In genomic region chr15:100635406-100636071, GRCh38 we compare ENCODE assay signal across 18 cellular contexts. TPM values are rescaled to one million over a fixed set of nuclear protein-coding genes. Genes with fewer than 3 reads are reported as not detected.
DNase-seq lines count a peak whose midpoint lies in the region; ATAC-seq and TF ChIP-seq lines count a peak whose summit lies in the region.
"Had no signal": no experiment of that assay in that cellular context is flagged by ENCODE, and none has a peak within 500 bp of the region (broad histone marks: within the 10 kb centered on the region; RNA-seq: fewer than 3 reads in every experiment).

No MANE protein-coding gene starts in this region.

- H3K4me2 ChIP-seq in H9 (ENCODE audit: insufficient read depth, insufficient read length, low read length) (no peak overlapping the region), hepatocyte (peak overlapping the region; percentile 40)

- TF ChIP-seq CTCF in H9 (conservative IDR thresholded peaks at IDR 0.05), result no peak
- no peak for TF ChIP-seq CTCF in hepatocyte (IDR thresholded peaks at IDR 0.05; ENCODE audit: poor library complexity)
- TF ChIP-seq CTCF in psoas muscle (IDR thresholded peaks at IDR 0.05), result no peak
- no peak for TF ChIP-seq CTCF in spleen (IDR thresholded peaks at IDR 0.05 in 8 of 11, conservative IDR thresholded peaks at IDR 0.05 in 3 of 11)

- H3K4me3 ChIP-seq in hepatocyte (no peak overlapping the region), psoas muscle (no peak overlapping the region), spleen (no peak overlapping the region)
- H3K4me3 ChIP-seq: gastroesophageal sphincter had no signal

- intact Hi-C loops in psoas muscle (cut with DNase I) (no loop called here), spleen (cut with DNase I; ENCODE audit: low total_unique reads) (no loop called here)

- H3K23ac ChIP-seq in H9 (ENCODE audit: insufficient read length, low read depth, low read length), result no peak overlapping the region

- H3K56ac ChIP-seq in H9 (ENCODE audit: insufficient read length, low read depth, low read length), result no peak overlapping the region

- no peak overlapping the region for H4K5ac ChIP-seq in H9 (ENCODE audit: insufficient read length, low read depth, low read length)

- no peak overlapping the region for H3K4me3 Mint-ChIP-seq in H9
- H3K4me3 Mint-ChIP-seq: activated CD4-positive, alpha-beta T cell treated with anti-CD3 and anti-CD28 coated beads for 36 hours; CD8-positive, alpha-beta memory T cell had no signal

- H3K27ac Mint-ChIP-seq in H9, result peak overlapping the region; percentile 53 to 74 (median 68); a peak in 6 of 7 replicates
- H3K27ac Mint-ChIP-seq: activated CD4-positive, alpha-beta T cell treated with anti-CD3 and anti-CD28 coated beads for 36 hours; activated T-helper 2 cell treated with anti-CD3 and anti-CD28 coated beads, Interferon-gamma antibody, Interleukin-2, Interleukin-4, amounts not matched to agents 10 μg/mL and 5 μg/mL and 100 μg/mL, durations not matched to agents 14 hours and 24 hours and 36 hours had no signal

- DNase-seq in H9 (peak; percentile 62), RPMI7951 (ENCODE audit: low read depth) (peak; percentile 40), hepatocyte (ENCODE audit: low spot score) (peak; percentile 24), psoas muscle (no peak), spleen (no peak), NCI-H82 treated with DMSO at 0.1 percent for 48 hours (lab: John Stamatoyannopoulos, UW; ENCODE audit: unreplicated experiment) (no peak), DMS153 treated with DMSO at 0.1 percent for 48 hours (lab: John Stamatoyannopoulos, UW; ENCODE audit: unreplicated experiment) (no peak)
- DNase-seq: activated CD4-positive, alpha-beta T cell treated with anti-CD3 and anti-CD28 coated beads for 36 hours; CD8-positive, alpha-beta memory T cell; HCEC 1CT; NCI-H1092; NCI-H2081 treated with DMSO at 0.1 percent for 48 hours; NCI-H510A; Right ventricle myocardium superior; stimulated activated CD8-positive, alpha-beta memory T cell treated with anti-CD3 and anti-CD28 coated beads, Interleukin-4, amount 100 ng/mL, for 48 hours; SW 1271 had no signal

- H3K27ac ChIP-seq in H9 (ENCODE audit: insufficient read length, low read depth, low read length) (no peak overlapping the region), hepatocyte (peak overlapping the region; percentile 60), psoas muscle (no peak overlapping the region), spleen (no peak overlapping the region)
- H3K27ac ChIP-seq: gastroesophageal sphincter had no signal

- H3K27me3 Mint-ChIP-seq in H9 (ENCODE audit: low read depth), result no peaks in the 10 kb centered on the region
- H3K27me3 Mint-ChIP-seq: activated CD4-positive, alpha-beta T cell treated with anti-CD3 and anti-CD28 coated beads for 36 hours; CD8-positive, alpha-beta memory T cell had no signal

- H3K23me2 ChIP-seq in H9 (ENCODE audit: insufficient read length, low read depth, low read length, poor library complexity, severe bottlenecking), result no peaks in the 10 kb centered on the region

- no peak overlapping the region for H2BK20ac ChIP-seq in H9 (ENCODE audit: low read depth, low read length, poor library complexity, severe bottlenecking)

- H3K4me1 ChIP-seq in H9 (ENCODE audit: insufficient read depth, low read length) (no peaks in the 10 kb centered on the region; the same call in 1 of the 2 replicates), hepatocyte (ENCODE audit: insufficient read depth) (peaks cover 22% of the 10 kb centered on the region), psoas muscle (peaks cover 24% of the 10 kb centered on the region), spleen (peaks cover 0 to 86% (median 2%) of the 10 kb centered on the region in 6 donors)

- H2AK5ac ChIP-seq in H9 (ENCODE audit: insufficient read length, low read length), result no peak overlapping the region

- H3K14ac ChIP-seq in H9 (ENCODE audit: insufficient read depth, low read length), result peak overlapping the region; percentile 67; the same call in 1 of the 2 replicates

- H2BK12ac ChIP-seq in H9 (ENCODE audit: insufficient read length, low read depth, low read length), result no peak overlapping the region

- H4K20me1 ChIP-seq in H9 (ENCODE audit: control insufficient read depth, insufficient read depth, insufficient read length) (peaks cover 1% of the 10 kb centered on the region), hepatocyte (ENCODE audit: insufficient read depth, poor library complexity, severe bottlenecking) (peaks cover 6% of the 10 kb centered on the region)

- peak; percentile 16 to 47 (median 40) for ATAC-seq in psoas muscle
- ATAC-seq: activated CD4-positive, alpha-beta T cell treated with anti-CD3 and anti-CD28 coated beads for 36 hours; gastroesophageal sphincter had no signal

- H2AFZ ChIP-seq in H9 (ENCODE audit: low read length) (no peak overlapping the region), hepatocyte (no peak overlapping the region)

- no peak overlapping the region for H2BK15ac ChIP-seq in H9 (ENCODE audit: low read depth, low read length)

- H4K8ac ChIP-seq in H9 (replicated peaks; ENCODE audit: insufficient read length, low read depth, low read length), result no peak overlapping the region

- H3K4me1 Mint-ChIP-seq in H9, result peaks cover 49 to 51% of the 10 kb centered on the region in 2 experiments

- peaks cover 0 to 20% (median 9%) of the 10 kb centered on the region in 3 experiments; a peak in 6 of 7 replicates for H3K36me3 Mint-ChIP-seq in H9 (ENCODE audit: insufficient read depth in 1 of 3, low read depth in 3 of 3)

- H3K79me1 ChIP-seq in H9 (ENCODE audit: insufficient read depth, low read depth, low read length, poor library complexity, severe bottlenecking), result peaks cover 3% of the 10 kb centered on the region

- H2BK5ac ChIP-seq in H9 (ENCODE audit: insufficient read length, low read length), result no peak overlapping the region

- TF ChIP-seq POLR2A in spleen (IDR thresholded peaks at IDR 0.05), result no peak

- H3K4ac ChIP-seq in H9 (ENCODE audit: low read depth, low read length), result no peak overlapping the region

- no peaks in the 10 kb centered on the region for H3K9me3 Mint-ChIP-seq in H9
- H3K9me3 Mint-ChIP-seq: activated T-helper 2 cell treated with anti-CD3 and anti-CD28 coated beads, Interferon-gamma antibody, Interleukin-2, Interleukin-4, amounts not matched to agents 10 μg/mL and 5 μg/mL and 100 μg/mL, durations not matched to agents 14 hours and 24 hours and 36 hours; CD8-positive, alpha-beta memory T cell had no signal

- no CpG with 5 or more reads among the region's 11 CpGs for WGBS in H9 (ENCODE audit: extremely low coverage, insufficient read length, low lambda C conversion rate)
- 66% methylated on average over 11 of the region's 11 CpGs for WGBS in hepatocyte (ENCODE audit: low lambda C conversion rate, missing lambda C conversion rate)
- WGBS in psoas muscle, 3 donors, result 69 to 77% (median 72%) methylated on average over 11 of the region's 11 CpGs
- WGBS in spleen, 5 donors, result 89 to 95% (median 93%) methylated on average over 11 of the region's 11 CpGs

- H3K9me3 ChIP-seq in H9 (ENCODE audit: control insufficient read depth, low read depth, low read length) (no peaks in the 10 kb centered on the region), hepatocyte (ENCODE audit: low read depth) (no peaks in the 10 kb centered on the region), psoas muscle (no peaks in the 10 kb centered on the region), spleen (no peaks in the 10 kb centered on the region)
- H3K9me3 ChIP-seq: gastroesophageal sphincter had no signal

- H3K9ac ChIP-seq in H9 (ENCODE audit: extremely low read depth, insufficient read length, low read length), result no peak overlapping the region

- H4K91ac ChIP-seq in H9 (ENCODE audit: insufficient read length, low read depth, low read length), result no peak overlapping the region

- H3K36me3 ChIP-seq in hepatocyte (replicated peaks; ENCODE audit: insufficient read depth, low read depth) (no peaks in the 10 kb centered on the region), psoas muscle (ENCODE audit: insufficient read depth in 1 of 2, low read depth in 1 of 2) (peaks cover 0 to 16% of the 10 kb centered on the region in 2 donors), spleen (peaks cover 0 to 44% (median 16%) of the 10 kb centered on the region in 6 donors)

- H3K27me3 ChIP-seq in H9 (ENCODE audit: insufficient read depth, low read length) (no peaks in the 10 kb centered on the region), hepatocyte (no peaks in the 10 kb centered on the region), psoas muscle (ENCODE audit: insufficient read depth in 3 of 3, low read length in 2 of 3) (no peaks in the 10 kb centered on the region), spleen (replicated peaks in 1 of 7) (no peaks in the 10 kb centered on the region)
- H3K27me3 ChIP-seq: gastroesophageal sphincter had no signal

- H3K9me2 ChIP-seq in hepatocyte (replicated peaks; ENCODE audit: insufficient read depth), result no peaks in the 10 kb centered on the region

- no peak overlapping the region for H3K18ac ChIP-seq in H9 (ENCODE audit: insufficient read length, low read depth, low read length)

- H3K79me2 ChIP-seq in H9 (ENCODE audit: insufficient read depth, low read length) (peaks cover 1% of the 10 kb centered on the region; the same call in 1 of the 2 replicates), hepatocyte (peaks cover 89% of the 10 kb centered on the region)

- no peak overlapping the region for H3T11ph ChIP-seq in H9 (ENCODE audit: low read length)

- no peak overlapping the region for H2BK120ac ChIP-seq in H9 (ENCODE audit: low read depth, low read length, poor library complexity, severe bottlenecking)

RNA-seq across cellular contexts. Expression of gene ASB7, which starts 33.1 kb away (rescaled TPM):
- total RNA-seq in H9 (2021), result 12.8 and 13.9 TPM in 2 replicates
- total RNA-seq in RPMI7951 (2014; rRNA removed; shearing (Covaris generic)), result 11.5 and 13.5 TPM in 2 replicates
- total RNA-seq in hepatocyte, result 13.7 and 17.5 TPM in 2 replicates
- 8.5 and 10.3 TPM in 2 replicates for polyA plus RNA-seq in hepatocyte
- total RNA-seq in psoas muscle, result 1 to 10 TPM; 5.1 to 6.9 (median 5.5) TPM
- 1 to 10 TPM; 2.3 to 6.3 (median 3.0) TPM for polyA plus RNA-seq in psoas muscle
- 10 to 100 TPM; 15.6 to 27.1 (median 16.4) TPM for total RNA-seq in spleen
- polyA plus RNA-seq in spleen, result 1 to 10 TPM; 3.4 to 5.1 (median 4.0) TPM

RNA-seq across cellular contexts. Expression of gene LINS1, which starts 33.6 kb away (rescaled TPM):
- total RNA-seq in H9 (2021) (8.8 and 11.2 TPM in 2 replicates), hepatocyte (26.3 and 38.0 TPM in 2 replicates), psoas muscle (10 to 100 TPM in 2 of 4 donors, 1 to 10 TPM in 2; 6.5 to 11.7 (median 9.8) TPM), spleen (10 to 100 TPM; 25.7 to 71.1 (median 30.6) TPM)
- 20.4 and 23.2 TPM in 2 replicates for total RNA-seq in RPMI7951 (2014; rRNA removed; shearing (Covaris generic))
- polyA plus RNA-seq in hepatocyte (3.2 and 8.1 TPM in 2 replicates), psoas muscle (10 to 100 TPM in 1 of 3 donors, 1 to 10 TPM in 2; 4.3 to 15.1 (median 5.7) TPM), spleen (10 to 100 TPM in 1 of 3 donors, 1 to 10 TPM in 2; 7.7 to 14.5 (median 9.3) TPM)

Comparison
In these comparisons a context has a peak if more than half of its experiments do, and no peak if none do; other contexts are left out.
1. DNase-seq: peak in H9 (single experiment), RPMI7951 (single experiment) and hepatocyte (single experiment); none in psoas muscle (0 of 2), spleen (single experiment), NCI-H82 treated with DMSO at 0.1 percent for 48 hours (single experiment) and DMS153 treated with DMSO at 0.1 percent for 48 hours (single experiment).